Comparison of ENCODE assay signal across 8 cellular contexts in the genomic region with DNA sequence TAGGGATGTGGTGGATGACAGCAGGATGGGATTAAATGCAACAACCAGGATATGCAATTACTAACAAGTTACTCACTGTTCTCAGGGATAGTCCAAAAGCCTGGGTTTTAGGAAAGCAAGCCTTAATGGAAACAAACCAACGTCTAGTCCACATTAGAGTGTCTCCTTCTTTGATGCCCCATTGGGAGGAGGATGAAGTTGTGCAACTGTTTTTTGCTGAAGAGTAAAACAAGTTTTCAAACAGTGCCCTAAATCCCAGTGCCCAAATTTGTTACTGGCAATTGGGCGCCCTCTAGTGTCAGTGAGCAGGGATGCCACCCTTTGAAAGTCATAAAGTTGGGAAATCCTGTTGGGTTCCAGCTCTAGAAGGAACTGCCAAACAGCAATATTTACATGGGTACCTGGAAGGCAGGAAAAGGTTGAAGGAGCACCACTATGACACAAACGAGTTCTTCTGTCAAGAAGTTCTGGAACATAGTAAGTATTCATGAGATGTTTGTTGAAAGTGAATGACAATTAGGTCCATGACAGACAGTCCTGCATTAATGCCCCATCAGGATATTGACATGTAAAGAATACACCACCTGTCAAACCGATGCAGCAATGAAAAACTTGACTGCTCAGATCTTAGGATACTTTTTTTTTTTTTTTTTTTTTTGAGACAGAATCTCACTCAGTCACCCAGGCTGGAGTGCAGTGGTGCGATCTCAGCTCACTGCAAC. TPM values are rescaled to one million over a fixed set of nuclear protein-coding genes. Genes with fewer than 3 reads are reported as not detected.
DNase-seq lines count a peak whose midpoint lies in the region; ATAC-seq, FAIRE-seq and TF ChIP-seq lines count a peak whose summit lies in the region.

No MANE protein-coding gene starts in this region.

- no peak overlapping the region for H3K4me3 ChIP-seq in HepG2 (replicated peaks in 1 of 3; ENCODE audit: insufficient read depth in 1 of 3, low read depth in 2 of 3, low read length in 3 of 3)

- CTCF ChIA-PET in HepG2 (lab: Yijun Ruan, JAX; ENCODE audit: low intra/inter-chr PET ratio, low total read pairs) = interaction anchor here (1.1 to 2.5 kb wide), 4 partner anchors 146 to 391 kb away, joined by 4 to 32 read pairs (median 18); no protein-coding TSS in a partner anchor

- no peaks in the 10 kb centered on the region for H3K36me3 ChIP-seq in HepG2 (replicated peaks in 1 of 2; ENCODE audit: control insufficient read depth in 1 of 2, insufficient read depth in 2 of 2, low read length in 2 of 2)

- no peak overlapping the region for H3K27ac ChIP-seq in HepG2 (ENCODE audit: extremely low read length, insufficient read depth, low read length)

- POLR2A ChIA-PET in HepG2 (lab: Yijun Ruan, JAX) = interaction anchor here (0.8 kb wide), 1 partner anchor 391 kb away, joined by 3 read pairs; no protein-coding TSS in a partner anchor

- peak; percentile 79 for ATAC-seq in HepG2
- no peak for ATAC-seq in GM21390 (IDR thresholded peaks at IDR 0.05; ENCODE audit: unreplicated experiment)

- FAIRE-seq in GM12892 (lab: Jason Lieb, UNC) (peak; percentile 82), HepG2 (lab: Jason Lieb, UNC) (peak; percentile 67)

- DNase-seq in ACHN (peak; percentile 73), GM12892 (ENCODE audit: insufficient read length) (no peak), NCI-H345 (lab: John Stamatoyannopoulos, UW) (peak; percentile 54), cerebellar cortex (ENCODE audit: low spot score) (peak; percentile 83), HepG2 (ENCODE audit: low spot score) (peak; percentile 53)
- DNase-seq in activated CD4-positive, alpha-beta T cell treated with anti-CD3 and anti-CD28 coated beads for 24 hours (ENCODE audit: low read depth in 2 of 2) = peak; percentile 26 to 48
- peak; percentile 34 for DNase-seq in stimulated activated CD8-positive, alpha-beta memory T cell treated with anti-CD3 and anti-CD28 coated beads, Interleukin-4, amount 100 ng/mL, for 24 hours (ENCODE audit: low read depth)

- in situ Hi-C loops in ACHN (cut with HindIII; ENCODE audit: low pct_ligation_motif_present, low pct_unique_long_range_greater_than_20kb, low sequenced_read_pairs) (no loop called here), HepG2 (cut with HindIII; ENCODE audit: extremely low pct_ligation_motif_present, low pct_unique_long_range_greater_than_20kb) (no loop called here)

- no peak overlapping the region for H3K9ac ChIP-seq in HepG2 (ENCODE audit: insufficient read depth, low read depth, low read length)

- 20% methylated on average over 5 of the region's 5 CpGs for WGBS in HepG2 (ENCODE audit: low lambda C conversion rate)

- no peak overlapping the region for H3K4me2 ChIP-seq in HepG2 (ENCODE audit: low read depth, low read length)

- TF ChIP-seq CTCF in HepG2 (CRISPR knock-in tag; IDR thresholded peaks at IDR 0.05) = peak; percentile 89

- no peaks in the 10 kb centered on the region for H4K20me1 ChIP-seq in HepG2 (ENCODE audit: insufficient read depth, low read length)

- no peaks in the 10 kb centered on the region for H3K9me3 ChIP-seq in HepG2 (ENCODE audit: low read length)

- H3K4me1 ChIP-seq in HepG2 (ENCODE audit: insufficient read depth, low read length) = peaks cover 21% of the 10 kb centered on the region

- no peak for TF ChIP-seq EP300 in HepG2 (IDR thresholded peaks at IDR 0.05; ENCODE audit: low read depth in 2 of 2, low read length in 2 of 2)
- TF ChIP-seq EP300 in HepG2 (CRISPR knock-in tag; IDR thresholded peaks at IDR 0.05; ENCODE audit: borderline replicate concordance) = no peak

- TF ChIP-seq POLR2A in GM12892 (IDR thresholded peaks at IDR 0.05; ENCODE audit: low read depth, low read length) (no peak), HepG2 (IDR thresholded peaks at IDR 0.05; ENCODE audit: insufficient read depth in 1 of 2, low read depth in 2 of 2, low read length in 2 of 2) (no peak)

- intact Hi-C loops in HepG2 (cut with micrococcal nuclease; ENCODE audit: unreplicated experiment) = loop anchor here (1.0 kb wide), 2 partner anchors 147 to 388 kb away; no protein-coding TSS in a partner anchor

- peaks cover 0 to 6% of the 10 kb centered on the region in 2 experiments; a peak in 2 of 5 replicates for H3K27me3 ChIP-seq in HepG2 (ENCODE audit: control insufficient read depth in 1 of 2, insufficient read depth in 2 of 2, low read length in 2 of 2)

- H2AFZ ChIP-seq in HepG2 (ENCODE audit: low read length) = no peak overlapping the region

- no TSS peak for BruUV-seq in HepG2 (replicated peaks; lab: Mats Ljungman, UMichigan)

- peak; percentile 88 for TF ChIP-seq RAD21 in HepG2 (CRISPR knock-in tag; IDR thresholded peaks at IDR 0.05)

- H3K79me2 ChIP-seq in HepG2 (ENCODE audit: insufficient read depth, low read length) = no peaks in the 10 kb centered on the region

TF ChIP-seq in HepG2, 621 proteins besides CTCF, POLR2A, EP300 and RAD21 (continues in another document):
- TF ChIP-seq GATAD2A (CRISPR knock-in tag; IDR thresholded peaks at IDR 0.05) (0 out of 2 replicates have a peak, but pooled peaks have one; percentile 14), SP5 (CRISPR knock-in tag; IDR thresholded peaks at IDR 0.05; ENCODE audit: borderline replicate concordance, low read depth) (no peak), HOXD1 (CRISPR knock-in tag; IDR thresholded peaks at IDR 0.05) (no peak), YEATS2 (CRISPR knock-in tag; IDR thresholded peaks at IDR 0.05; ENCODE audit: borderline replicate concordance) (no peak), BCL6 (CRISPR knock-in tag; IDR thresholded peaks at IDR 0.05) (0 out of 2 replicates have a peak, but pooled peaks have one; percentile 15)
- TF ChIP-seq, protein P1, sequence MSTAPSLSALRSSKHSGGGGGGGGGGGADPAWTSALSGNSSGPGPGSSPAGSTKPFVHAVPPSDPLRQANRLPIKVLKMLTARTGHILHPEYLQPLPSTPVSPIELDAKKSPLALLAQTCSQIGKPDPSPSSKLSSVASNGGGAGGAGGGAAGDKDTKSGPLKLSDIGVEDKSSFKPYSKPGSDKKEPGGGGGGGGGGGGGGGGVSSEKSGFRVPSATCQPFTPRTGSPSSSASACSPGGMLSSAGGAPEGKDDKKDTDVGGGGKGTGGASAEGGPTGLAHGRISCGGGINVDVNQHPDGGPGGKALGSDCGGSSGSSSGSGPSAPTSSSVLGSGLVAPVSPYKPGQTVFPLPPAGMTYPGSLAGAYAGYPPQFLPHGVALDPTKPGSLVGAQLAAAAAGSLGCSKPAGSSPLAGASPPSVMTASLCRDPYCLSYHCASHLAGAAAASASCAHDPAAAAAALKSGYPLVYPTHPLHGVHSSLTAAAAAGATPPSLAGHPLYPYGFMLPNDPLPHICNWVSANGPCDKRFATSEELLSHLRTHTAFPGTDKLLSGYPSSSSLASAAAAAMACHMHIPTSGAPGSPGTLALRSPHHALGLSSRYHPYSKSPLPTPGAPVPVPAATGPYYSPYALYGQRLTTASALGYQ (CRISPR knock-in tag; IDR thresholded peaks at IDR 0.05) = no peak

RNA-seq across cellular contexts. Expression of a gene that starts 11.1 kb away (rescaled TPM):
- 2.2 TPM for polyA plus RNA-seq in GM12892 (2012; ENCODE audit: missing spikeins)
- total RNA-seq in HepG2 (2016; rRNA removed; fragmentation: Illumina TruSeq; extraction: Trizol) = 0.60 TPM in 2 replicates
- total RNA-seq in HepG2 (2016; cell fraction: cytosol; rRNA removed; fragmentation: Illumina TruSeq; extraction: Trizol; ENCODE audit: low read depth) = 0.09 and 0.20 TPM in 2 replicates
- total RNA-seq in HepG2 (2016; cell fraction: insoluble cytoplasmic fraction; rRNA removed; fragmentation: Illumina TruSeq; extraction: Trizol) = 0.73 and 0.84 TPM in 2 replicates
- 0.37 and 0.38 TPM in 2 replicates for total RNA-seq in HepG2 (2016; cell fraction: membrane; rRNA removed; fragmentation: Illumina TruSeq; extraction: Trizol)
- total RNA-seq in HepG2 (2016; cell fraction: nucleus; rRNA removed; fragmentation: Illumina TruSeq; extraction: Trizol) = 1.8 TPM in 2 replicates
- 0.09 and 0.14 TPM in 2 replicates for polyA plus RNA-seq in HepG2 (2011; rRNA removed)
- polyA plus RNA-seq in HepG2 (2011; cell fraction: cytosol; rRNA removed) = 0.04 and 0.05 TPM in 2 replicates
- 0.26 and 0.66 TPM in 2 replicates for polyA plus RNA-seq in HepG2 (2011; cell fraction: nucleus; rRNA removed)
- 0.05 and 0.24 TPM in 2 replicates for polyA plus RNA-seq in HepG2 (2012)
- polyA plus RNA-seq in HepG2 (2016; cell fraction: cytosol; fragmentation: Illumina TruSeq; extraction: Trizol; ENCODE audit: low read depth) = 0.05 and 0.17 TPM in 2 replicates
- 0.32 and 0.46 TPM in 2 replicates for polyA plus RNA-seq in HepG2 (2016; cell fraction: insoluble cytoplasmic fraction; fragmentation: Illumina TruSeq; extraction: Trizol; ENCODE audit: low read depth)
- 0.15 and 0.17 TPM in 2 replicates for polyA plus RNA-seq in HepG2 (2016; cell fraction: membrane; fragmentation: Illumina TruSeq; extraction: Trizol; ENCODE audit: low read depth)
- 1.3 and 1.6 TPM in 2 replicates for polyA plus RNA-seq in HepG2 (2016; cell fraction: nucleus; fragmentation: Illumina TruSeq; extraction: Trizol; ENCODE audit: insufficient read depth, low read depth)
- polyA minus RNA-seq in HepG2 (2011; rRNA and poly(A)+ RNA removed; ENCODE audit: low replicate concordance) = 0.16 and 2.6 TPM in 2 replicates
- not detected in 2 replicates for polyA minus RNA-seq in HepG2 (2011; cell fraction: cytosol; rRNA and poly(A)+ RNA removed)
- 0.25 and 0.77 TPM in 2 replicates for polyA minus RNA-seq in HepG2 (2011; cell fraction: nucleus; rRNA and poly(A)+ RNA removed)

RNA-seq across cellular contexts. Expression of a gene that starts 21.3 kb away (rescaled TPM):
- 26.0 TPM for polyA plus RNA-seq in GM12892 (2012; ENCODE audit: missing spikeins)
- 17.3 and 18.8 TPM in 2 replicates for total RNA-seq in HepG2 (2016; rRNA removed; fragmentation: Illumina TruSeq; extraction: Trizol)
- 3.9 and 4.3 TPM in 2 replicates for total RNA-seq in HepG2 (2016; cell fraction: cytosol; rRNA removed; fragmentation: Illumina TruSeq; extraction: Trizol; ENCODE audit: low read depth)
- total RNA-seq in HepG2 (2016; cell fraction: insoluble cytoplasmic fraction; rRNA removed; fragmentation: Illumina TruSeq; extraction: Trizol) = 19.7 and 20.3 TPM in 2 replicates
- 5.0 and 5.4 TPM in 2 replicates for total RNA-seq in HepG2 (2016; cell fraction: membrane; rRNA removed; fragmentation: Illumina TruSeq; extraction: Trizol)
- 20.4 and 27.6 TPM in 2 replicates for total RNA-seq in HepG2 (2016; cell fraction: nucleus; rRNA removed; fragmentation: Illumina TruSeq; extraction: Trizol)
- 21.1 and 25.6 TPM in 2 replicates for polyA plus RNA-seq in HepG2 (2011; rRNA removed)
- polyA plus RNA-seq in HepG2 (2011; cell fraction: cytosol; rRNA removed) = 15.1 and 22.4 TPM in 2 replicates
- polyA plus RNA-seq in HepG2 (2011; cell fraction: nucleus; rRNA removed) = 71.7 and 82.4 TPM in 2 replicates
- polyA plus RNA-seq in HepG2 (2012) = 16.5 and 19.5 TPM in 2 replicates
- 1.7 and 2.2 TPM in 2 replicates for polyA plus RNA-seq in HepG2 (2016; cell fraction: cytosol; fragmentation: Illumina TruSeq; extraction: Trizol; ENCODE audit: low read depth)
- polyA plus RNA-seq in HepG2 (2016; cell fraction: insoluble cytoplasmic fraction; fragmentation: Illumina TruSeq; extraction: Trizol; ENCODE audit: low read depth) = 18.3 and 21.3 TPM in 2 replicates
- 3.5 and 3.9 TPM in 2 replicates for polyA plus RNA-seq in HepG2 (2016; cell fraction: membrane; fragmentation: Illumina TruSeq; extraction: Trizol; ENCODE audit: low read depth)
- polyA plus RNA-seq in HepG2 (2016; cell fraction: nucleus; fragmentation: Illumina TruSeq; extraction: Trizol; ENCODE audit: insufficient read depth, low read depth) = 26.1 and 30.0 TPM in 2 replicates
- 21.6 and 30.7 TPM in 2 replicates for polyA minus RNA-seq in HepG2 (2011; rRNA and poly(A)+ RNA removed; ENCODE audit: low replicate concordance)
- 6.5 and 8.3 TPM in 2 replicates for polyA minus RNA-seq in HepG2 (2011; cell fraction: cytosol; rRNA and poly(A)+ RNA removed)
- polyA minus RNA-seq in HepG2 (2011; cell fraction: nucleus; rRNA and poly(A)+ RNA removed) = 54.1 and 63.2 TPM in 2 replicates
